Comparison of ENCODE assay signal across 8 cellular contexts in the genomic region with DNA sequence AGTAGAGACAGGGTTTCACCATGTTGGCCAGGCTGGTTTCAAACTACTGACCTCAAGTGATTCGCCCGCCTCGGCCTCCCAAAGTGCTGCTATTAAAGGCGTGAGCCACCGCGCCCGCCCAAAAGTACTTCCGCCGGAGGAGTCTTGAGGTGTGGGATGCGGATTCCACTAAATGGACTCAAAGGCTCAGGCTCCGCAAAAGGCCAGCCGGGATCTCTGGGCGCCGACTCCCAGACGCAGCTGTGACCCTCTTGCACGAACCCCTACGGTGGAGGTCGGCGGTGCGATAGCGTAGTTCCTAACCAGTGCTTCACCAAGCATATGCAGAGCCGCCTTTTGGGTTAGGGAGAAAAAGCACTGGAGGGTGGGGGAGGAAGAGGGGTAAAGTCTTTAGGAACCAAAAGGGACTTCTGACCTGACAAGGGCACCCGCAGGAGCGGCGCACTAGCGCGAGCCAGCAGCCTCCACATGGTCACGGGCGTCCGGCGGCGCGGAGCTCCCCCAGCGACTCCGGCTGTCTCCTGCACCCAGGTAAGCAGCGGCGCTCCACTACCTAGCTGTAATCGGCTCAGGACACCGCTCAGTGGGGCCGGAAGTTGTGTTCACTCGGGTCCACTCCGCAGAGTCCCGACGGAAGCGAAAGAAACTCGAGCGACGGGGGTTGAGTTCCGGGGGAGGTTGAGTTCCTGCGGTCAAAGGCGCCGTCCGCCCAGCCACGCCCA. TPM values are rescaled to one million over a fixed set of nuclear protein-coding genes. Genes with fewer than 3 reads are reported as not detected.
DNase-seq lines count a peak whose midpoint lies in the region; ATAC-seq, FAIRE-seq and TF ChIP-seq lines count a peak whose summit lies in the region.

TSS of gene MRPL16 (minus strand) at position 590 of the 722 bp plus-strand sequence. CDS start at position 470, 120 bp downstream.

- H3K27ac ChIP-seq in adrenal gland (peak within 1 kb of the TSS in 4 of 5 donors; percentile 70 to 87 (median 76)), left ventricle myocardium inferior (replicated peaks) (peak within 1 kb of the TSS; percentile 91), prostate gland (peak within 1 kb of the TSS; percentile 78 to 79), urinary bladder (ENCODE audit: low read depth) (peak within 1 kb of the TSS; percentile 64)

- ATAC-seq in HG02852 (IDR thresholded peaks at IDR 0.05; ENCODE audit: unreplicated experiment), result peak; percentile 98
- peak; percentile 99 for ATAC-seq in T-cell (replicated peaks in 1 of 4)

- peaks cover 24 to 29% (median 24%) of the 10 kb centered on the region in 3 donors for H3K4me1 Mint-ChIP-seq in T-cell

- no peaks in the 10 kb centered on the region for H3K27me3 Mint-ChIP-seq in T-cell

- H3K4me3 Mint-ChIP-seq in T-cell, result peak within 1 kb of the TSS; percentile 89 to 92 (median 89)

- intact Hi-C loops in adrenal gland (cut with DNase I), result loop anchor here in 1 of 2 donors (10.0 kb wide), 2 partner anchors 136 to 444 kb away; no protein-coding TSS in a partner anchor
- intact Hi-C loops in left ventricle myocardium inferior (cut with micrococcal nuclease), result no loop called here
- intact Hi-C loops in prostate gland (cut with DNase I), result loop anchor here (2.0 kb wide), 1 partner anchor 56 kb away; the partner anchor contains the start of gene STX3

- H3K36me3 ChIP-seq in adrenal gland (replicated peaks in 1 of 2), result peaks cover 0 to 19% of the 10 kb centered on the region in 2 donors
- H3K36me3 ChIP-seq in left ventricle myocardium inferior, result peaks cover 31% of the 10 kb centered on the region
- H3K36me3 ChIP-seq in prostate gland, result no peaks in the 10 kb centered on the region
- H3K36me3 ChIP-seq in urinary bladder (ENCODE audit: insufficient read depth), result peaks cover 5% of the 10 kb centered on the region

- TF ChIP-seq CTCF in adrenal gland (IDR thresholded peaks at IDR 0.05) (peak in 3 of 6 experiments; percentile 12 to 33 (median 16)), left ventricle myocardium inferior (IDR thresholded peaks at IDR 0.05; ENCODE audit: borderline replicate concordance) (no peak), prostate gland (IDR thresholded peaks at IDR 0.05) (peak in 2 of 4 experiments; percentile 42 to 48)

- H3K4me1 ChIP-seq in adrenal gland (replicated peaks in 1 of 2) (peaks cover 4 to 12% of the 10 kb centered on the region in 2 donors), left ventricle myocardium inferior (peaks cover 19% of the 10 kb centered on the region), prostate gland (replicated peaks) (no peaks in the 10 kb centered on the region), urinary bladder (ENCODE audit: insufficient read depth) (no peaks in the 10 kb centered on the region)

- H3K27ac Mint-ChIP-seq in T-cell, result peak within 1 kb of the TSS; percentile 78 to 91

- 0 to 1% (median 0%) methylated on average over 31 to 54 of the region's 54 CpGs for whole genome bisulfite sequencing in adrenal gland, 4 donors
- WGBS in prostate gland, result under 1% methylated on average over 54 of the region's 54 CpGs
- WGBS in urinary bladder, result under 1% methylated on average over 54 of the region's 54 CpGs

- peaks cover 14% of the 10 kb centered on the region for H3K36me3 Mint-ChIP-seq in T-cell

- POLR2A ChIA-PET in T-cell (lab: Charles Lee), result interaction anchor here in 1 of 2 donors (1.8 kb wide), 1 partner anchor 142 kb away, joined by 4 read pairs; the partner anchor contains the start of gene PATL1

- peaks cover 0 to 4% (median 3%) of the 10 kb centered on the region in 3 donors for H3K9me3 Mint-ChIP-seq in T-cell

- peak; percentile 73 for DNase-seq in GM12892 (ENCODE audit: insufficient read length)
- peak; percentile 42 for DNase-seq in NCI-H1436 treated with DMSO at 0.1 percent for 48 hours (lab: John Stamatoyannopoulos, UW)
- peak; percentile 78 to 91 (median 86) for DNase-seq in T-cell
- peak; percentile 83 to 95 (median 89) for DNase-seq in adrenal gland
- peak; percentile 85 for DNase-seq in left ventricle myocardium inferior
- peak; percentile 86 for DNase-seq in prostate gland (ENCODE audit: low spot score)

- H3K27me3 ChIP-seq in adrenal gland (no peaks in the 10 kb centered on the region), left ventricle myocardium inferior (ENCODE audit: low read depth) (no peaks in the 10 kb centered on the region), prostate gland (replicated peaks; ENCODE audit: insufficient read depth) (no peaks in the 10 kb centered on the region)

- TF ChIP-seq POLR2A in GM12892 (IDR thresholded peaks at IDR 0.05; ENCODE audit: low read depth, low read length) (peak; percentile 87), adrenal gland (IDR thresholded peaks at IDR 0.05) (peak in 1 of 2 donors; percentile 62), prostate gland (IDR thresholded peaks at IDR 0.05) (peak; percentile 48)

- peak; percentile 93 for FAIRE-seq in GM12892 (lab: Jason Lieb, UNC)

- CTCF ChIA-PET in T-cell (lab: Charles Lee), result interaction anchor here (0.6 to 1.8 kb wide), 4 partner anchors 56 to 141 kb away, joined by 3 to 17 read pairs (median 12); partner anchors contain the start of genes PATL1 (in 1 of the 2) and STX3 (in 1 of the 2)

- H3K4me3 ChIP-seq in adrenal gland (peak within 1 kb of the TSS in 3 of 4 donors; percentile 81 to 92 (median 82)), left ventricle myocardium inferior (peak within 1 kb of the TSS; percentile 91), prostate gland (peak within 1 kb of the TSS; percentile 79 to 93), urinary bladder (ENCODE audit: low read depth, low read length) (peak within 1 kb of the TSS; percentile 87)

- H3K9me3 ChIP-seq in adrenal gland (replicated peaks in 1 of 3) (no peaks in the 10 kb centered on the region), left ventricle myocardium inferior (replicated peaks) (no peaks in the 10 kb centered on the region), prostate gland (no peaks in the 10 kb centered on the region)

RNA-seq across cellular contexts. Expression of gene MRPL16, which starts in this region (rescaled TPM):
- polyA plus RNA-seq in GM12892 (2012; ENCODE audit: missing spikeins), result 75.3 TPM
- total RNA-seq in T-cell (10 to 100 TPM; 24.0 to 46.3 (median 39.7) TPM), adrenal gland (100 to 1,000 TPM in 1 of 8 donors, 10 to 100 TPM in 7; 47.5 to 101 (median 73.5) TPM), left ventricle myocardium inferior (93.2 TPM), prostate gland (10 to 100 TPM; 38.3 to 97.6 TPM), urinary bladder (24.0 TPM)
- polyA plus RNA-seq in adrenal gland (100 to 1,000 TPM in 2 of 3 donors, 10 to 100 TPM in 1; 61.5 to 143 (median 107) TPM), urinary bladder (49.9 TPM)

Comparison
In these comparisons a context has a peak if more than half of its experiments do, and no peak if none do; other contexts are left out.
1. Peak in every context shown above with its lines: DNase-seq, ATAC-seq, H3K4me3 ChIP-seq and H3K27ac ChIP-seq.